Comparison of ENCODE assay signal across 18 cellular contexts in the genomic region with DNA sequence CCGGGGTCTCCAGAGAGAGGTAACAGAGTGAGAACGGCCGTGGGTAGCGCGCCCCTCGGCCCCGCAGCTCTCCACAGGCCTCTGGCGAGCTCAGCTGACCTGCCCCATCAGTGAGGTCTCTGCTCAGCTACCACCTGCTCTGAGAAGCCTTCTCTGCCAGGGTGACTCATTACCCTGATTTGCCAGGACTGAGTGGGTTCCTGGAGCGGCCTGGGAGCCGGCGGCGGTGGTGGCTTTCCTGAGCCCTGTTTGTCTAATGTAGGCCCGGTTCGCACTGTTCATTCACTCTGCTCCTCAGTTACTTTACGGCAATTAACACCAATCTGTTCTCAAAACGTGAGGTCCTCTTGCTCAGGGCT.
DNase-seq lines count a peak whose midpoint lies in the region; ATAC-seq, FAIRE-seq and TF ChIP-seq lines count a peak whose summit lies in the region.
"Had no signal": no experiment of that assay in that cellular context is flagged by ENCODE, and none has a peak within 500 bp of the region (broad histone marks: within the 10 kb centered on the region; RNA-seq: fewer than 3 reads in every experiment).

No MANE protein-coding gene starts in this region.

- H3K4me3 Mint-ChIP-seq in type B pancreatic cell: peak overlapping the region; percentile 52

- H3K36me3 ChIP-seq in heart left ventricle: no peaks in the 10 kb centered on the region
- H3K36me3 ChIP-seq: gastrocnemius medialis, stomach had no signal

- no peaks in the 10 kb centered on the region for H3K36me3 Mint-ChIP-seq in type B pancreatic cell

- DNase-seq in heart left ventricle (no peak), Right ventricle myocardium superior (no peak), RPMI8226 (peak; percentile 3), fibroblast of pulmonary artery (ENCODE audit: low read depth) (no peak), type B pancreatic cell (ENCODE audit: extremely low spot score, unreplicated experiment) (peak; percentile 36), D721Med (ENCODE audit: insufficient read length, low spot score) (no peak), kidney tubule cell (ENCODE audit: low spot score) (no peak)
- DNase-seq: activated CD4-positive, CD25-positive, alpha-beta regulatory T cell treated with anti-CD3 and anti-CD28 coated beads, Interleukin-2, amount 50 U/mL, for 72 hours; activated CD8-positive, alpha-beta memory T cell treated with anti-CD3 and anti-CD28 coated beads, Interleukin-2, amount 50 U/mL, for 4 hours; activated naive CD4-positive, alpha-beta T cell; Caco-2; gastrocnemius medialis; NCI-H2029; right cardiac atrium; stomach had no signal

- H3K27ac Mint-ChIP-seq in type B pancreatic cell: no peak overlapping the region

- H3K27me3 ChIP-seq in heart left ventricle: peaks cover 0 to 4% (median 0%) of the 10 kb centered on the region in 9 donors

- H3K27me3 Mint-ChIP-seq in type B pancreatic cell: peaks cover 11% of the 10 kb centered on the region

- TF ChIP-seq CTCF in heart left ventricle (IDR thresholded peaks at IDR 0.05) (no peak), fibroblast of pulmonary artery (IDR thresholded peaks at IDR 0.05; ENCODE audit: low read length, missing control alignments) (no peak), type B pancreatic cell (conservative IDR thresholded peaks at IDR 0.05) (no peak), D721Med (IDR thresholded peaks at IDR 0.05; ENCODE audit: insufficient read depth, missing control alignments) (no peak)

- peak overlapping the region in 7 of 12 donors; percentile 12 to 51 (median 42) for H3K4me3 ChIP-seq in heart left ventricle
- peak overlapping the region; percentile 32 for H3K4me3 ChIP-seq in fibroblast of pulmonary artery (replicated peaks; ENCODE audit: low read depth, low read length)
- H3K4me3 ChIP-seq: coronary artery, gastrocnemius medialis had no signal

- H3K4me1 ChIP-seq in heart left ventricle: no peaks in the 10 kb centered on the region
- H3K4me1 ChIP-seq: Caco-2, gastrocnemius medialis, stomach had no signal

- FAIRE-seq in D721Med (lab: Jason Lieb, UNC): no peak

- H3K27ac ChIP-seq in heart left ventricle: no peak overlapping the region
- H3K27ac ChIP-seq: coronary artery, gastrocnemius medialis, stomach had no signal

- H3K9me3 Mint-ChIP-seq in type B pancreatic cell: no peaks in the 10 kb centered on the region

- ATAC-seq in heart left ventricle: no peak
- no peak for ATAC-seq in Right ventricle myocardium superior (ENCODE audit: poor library complexity)
- no peak for ATAC-seq in HG02840 (IDR thresholded peaks at IDR 0.05; ENCODE audit: low FRiP score, unreplicated experiment)
- ATAC-seq: gastrocnemius medialis, HCT116 had no signal

- 89 to 97% (median 93%) methylated on average over 10 to 16 of the region's 16 CpGs for WGBS in heart left ventricle, 4 donors

- H3K9me3 ChIP-seq in heart left ventricle: peaks cover 0 to 16% (median under 1%) of the 10 kb centered on the region in 12 donors
- H3K9me3 ChIP-seq: Caco-2, gastrocnemius medialis had no signal

- intact Hi-C loops in heart left ventricle (cut with DNase I) (no loop called here), Right ventricle myocardium superior (cut with DNase I) (no loop called here)

- no peak for TF ChIP-seq POLR2A in heart left ventricle (IDR thresholded peaks at IDR 0.05)

- peaks cover 4% of the 10 kb centered on the region for H3K4me1 Mint-ChIP-seq in type B pancreatic cell (ENCODE audit: unreplicated experiment)

Comparison
In these comparisons a context has a peak if more than half of its experiments do, and no peak if none do; other contexts are left out.
1. DNase-seq: peak in RPMI8226 (single experiment) and type B pancreatic cell (single experiment); none in heart left ventricle (0 of 5), Right ventricle myocardium superior (single experiment), fibroblast of pulmonary artery (single experiment), D721Med (single experiment) and kidney tubule cell (single experiment).